33 cellular contexts compared by ENCODE assay signal in genomic region chr10:68196707-68197106, GRCh38. TPM values are rescaled to one million over a fixed set of nuclear protein-coding genes. Genes with fewer than 3 reads are reported as not detected.
"Had no signal": no experiment of that assay in that cellular context is flagged by ENCODE, and none has a peak within 500 bp of the region (broad histone marks: within the 10 kb centered on the region; RNA-seq: fewer than 3 reads in every experiment).

No MANE protein-coding gene starts in this region.

- H3K4me1 Mint-ChIP-seq: activated B cell treated with CpG ODN at 0.5 μM for 24 hours; activated naive CD4-positive, alpha-beta T cell treated with anti-CD3 and anti-CD28 coated beads, Interleukin-2, amount 50 U/mL, for 24 hours; activated naive CD8-positive, alpha-beta T cell treated with anti-CD3 and anti-CD28 coated beads for 36 hours; activated naive CD8-positive, alpha-beta T cell treated with anti-CD3 and anti-CD28 coated beads, Interleukin-2, amount 50 U/mL, for 24 hours; activated T-helper 17 cell treated with anti-CD3 and anti-CD28 coated beads, Interleukin-2, amount 50 U/mL, for 72 hours; brain; T-helper 17 cell had no signal

- ATAC-seq: activated CD4-positive, CD25-positive, alpha-beta regulatory T cell treated with anti-CD3 and anti-CD28 coated beads, Interleukin-2, amount 50 U/mL, for 24 hours; activated CD8-positive, alpha-beta T cell treated with anti-CD3 and anti-CD28 coated beads for 36 hours; activated naive CD8-positive, alpha-beta T cell treated with anti-CD3 and anti-CD28 coated beads, Interleukin-2, amount 50 U/mL, for 24 hours; activated T-cell treated with anti-CD3 and anti-CD28 coated beads, Interleukin-2, amount 50 U/mL, for 4 hours; activated T-helper 17 cell treated with anti-CD3 and anti-CD28 coated beads, Interleukin-2, amount 50 U/mL, for 72 hours; T-helper 17 cell had no signal

- DNase-seq: activated B cell treated with CpG ODN at 0.5 μM for 24 hours; activated CD4-positive, alpha-beta T cell treated with anti-CD3 and anti-CD28 coated beads for 48 hours; activated CD4-positive, alpha-beta T cell treated with anti-CD3 and anti-CD28 coated beads, Interleukin-2, amount 50 U/mL, for 1 hour; activated CD4-positive, alpha-beta T cell treated with anti-CD3 and anti-CD28 coated beads, Interleukin-2, amount 50 U/mL, for 48 hours; activated CD8-positive, alpha-beta memory T cell treated with anti-CD3 and anti-CD28 coated beads for 24 hours; activated CD8-positive, alpha-beta T cell treated with anti-CD3 and anti-CD28 coated beads for 36 hours; activated effector memory CD4-positive, alpha-beta T cell treated with Interleukin-2 at 50 U/mL for 16 hours; activated gamma-delta T cell treated with Interleukin-2 at 50 U/mL for 16 hours; activated naive CD4-positive, alpha-beta T cell treated with anti-CD3 and anti-CD28 coated beads for 36 hours; activated naive CD8-positive, alpha-beta T cell treated with anti-CD3 and anti-CD28 coated beads for 36 hours; activated naive CD8-positive, alpha-beta T cell treated with anti-CD3 and anti-CD28 coated beads, Interleukin-2, amount 50 U/mL, for 24 hours; activated T-cell treated with anti-CD3 and anti-CD28 coated beads, Interleukin-2, amount 50 U/mL, for 4 hours; central memory CD4-positive, alpha-beta T cell; cerebellar nuclear complex; colonic mucosa; effector CD8-positive, alpha-beta T cell; esophagus squamous epithelium; foreskin fibroblast; head of caudate nucleus; T-helper 17 cell; T1000; WERI-Rb-1 had no signal

- H3K36me3 Mint-ChIP-seq: activated naive CD8-positive, alpha-beta T cell treated with anti-CD3 and anti-CD28 coated beads for 36 hours; brain had no signal

- H3K27ac Mint-ChIP-seq: activated B cell treated with CpG ODN at 0.5 μM for 24 hours; activated CD8-positive, alpha-beta T cell treated with anti-CD3 and anti-CD28 coated beads for 36 hours; activated naive CD4-positive, alpha-beta T cell treated with anti-CD3 and anti-CD28 coated beads for 36 hours; activated naive CD4-positive, alpha-beta T cell treated with anti-CD3 and anti-CD28 coated beads, Interleukin-2, amount 50 U/mL, for 24 hours; activated naive CD8-positive, alpha-beta T cell treated with anti-CD3 and anti-CD28 coated beads for 36 hours; activated naive CD8-positive, alpha-beta T cell treated with anti-CD3 and anti-CD28 coated beads, Interleukin-2, amount 50 U/mL, for 24 hours; activated T-helper 17 cell treated with anti-CD3 and anti-CD28 coated beads, Interleukin-2, amount 50 U/mL, for 72 hours; brain; T-helper 17 cell; T-helper 2 cell treated with Interferon-gamma antibody and Interleukin-4, amounts not matched to agents 5 μg/mL and 100 μg/mL, for 36 hours had no signal

- H3K4me1 ChIP-seq: ascending aorta, breast epithelium, colonic mucosa, esophagus squamous epithelium had no signal

- H3K9me3 ChIP-seq: ascending aorta, breast epithelium, colonic mucosa, esophagus squamous epithelium had no signal

- H3K4me3 Mint-ChIP-seq: activated B cell treated with CpG ODN at 0.5 μM for 24 hours; activated CD8-positive, alpha-beta T cell treated with anti-CD3 and anti-CD28 coated beads for 36 hours; activated naive CD4-positive, alpha-beta T cell treated with anti-CD3 and anti-CD28 coated beads for 36 hours; activated naive CD4-positive, alpha-beta T cell treated with anti-CD3 and anti-CD28 coated beads, Interleukin-2, amount 50 U/mL, for 24 hours; activated naive CD8-positive, alpha-beta T cell treated with anti-CD3 and anti-CD28 coated beads for 36 hours; activated naive CD8-positive, alpha-beta T cell treated with anti-CD3 and anti-CD28 coated beads, Interleukin-2, amount 50 U/mL, for 24 hours; activated T-cell treated with anti-CD3 and anti-CD28 coated beads, Interleukin-2, amount 50 U/mL, for 4 hours; activated T-helper 17 cell treated with anti-CD3 and anti-CD28 coated beads, Interleukin-2, amount 50 U/mL, for 72 hours; brain; T-helper 17 cell; T-helper 2 cell treated with Interferon-gamma antibody and Interleukin-4, amounts not matched to agents 5 μg/mL and 100 μg/mL, for 36 hours had no signal

- H3K36me3 ChIP-seq: ascending aorta, breast epithelium, cardiac muscle cell, colonic mucosa, esophagus squamous epithelium, WERI-Rb-1 had no signal

- H3K9me3 Mint-ChIP-seq: activated CD8-positive, alpha-beta T cell treated with anti-CD3 and anti-CD28 coated beads for 36 hours; activated naive CD4-positive, alpha-beta T cell treated with anti-CD3 and anti-CD28 coated beads for 36 hours; activated naive CD4-positive, alpha-beta T cell treated with anti-CD3 and anti-CD28 coated beads, Interleukin-2, amount 50 U/mL, for 24 hours; activated naive CD8-positive, alpha-beta T cell treated with anti-CD3 and anti-CD28 coated beads for 36 hours; activated naive CD8-positive, alpha-beta T cell treated with anti-CD3 and anti-CD28 coated beads, Interleukin-2, amount 50 U/mL, for 24 hours; activated T-helper 17 cell treated with anti-CD3 and anti-CD28 coated beads, Interleukin-2, amount 50 U/mL, for 72 hours had no signal

- H3K4me3 ChIP-seq: ascending aorta, breast epithelium, cardiac muscle cell, colonic mucosa, esophagus squamous epithelium had no signal

RNA-seq across cellular contexts. Expression of gene ATOH7, which starts 35.2 kb away (rescaled TPM):
- total RNA-seq: activated B cell treated with CpG ODN at 0.5 μM for 24 hours; activated CD8-positive, alpha-beta T cell treated with anti-CD3 and anti-CD28 coated beads for 36 hours; activated naive CD4-positive, alpha-beta T cell treated with anti-CD3 and anti-CD28 coated beads for 36 hours; activated naive CD8-positive, alpha-beta T cell treated with anti-CD3 and anti-CD28 coated beads for 36 hours; activated T-cell treated with anti-CD3 and anti-CD28 coated beads, Interleukin-2, amount 50 U/mL, for 4 hours; activated T-helper 17 cell treated with anti-CD3 and anti-CD28 coated beads, Interleukin-2, amount 50 U/mL, for 72 hours; ascending aorta; cardiac muscle cell; dermis microvascular lymphatic vessel endothelial cell; endothelial cell of umbilical vein; esophagus squamous epithelium; fibroblast of lung; T-helper 17 cell had no signal
